1 cellular context compared by ENCODE assay signal in genomic region chr4:107719927-107720722, GRCh38.
TF ChIP-seq lines count a peak whose summit lies in the region.

TSS of gene PAPSS1 (minus strand) at chr4:107720234. CDS start at chr4:107720179, 55 bp downstream.

TF ChIP-seq in K562, 482 proteins besides CTCF, POLR2A, EP300 and RAD21 (continued from another document and continues in another):
- TF ChIP-seq ATF2 (CRISPR knock-in tag; IDR thresholded peaks at IDR 0.05): no peak
- no peak for TF ChIP-seq ZKSCAN1 (IDR thresholded peaks at IDR 0.05; ENCODE audit: low read depth, low read length)
- TF ChIP-seq AFF1 (IDR thresholded peaks at IDR 0.05; ENCODE audit: low read depth in 1 of 2, partially characterized antibody in 2 of 2): no peak
- TF ChIP-seq ZC3H8 (IDR thresholded peaks at IDR 0.05): no peak
- TF ChIP-seq NR2C2 (CRISPR knock-in tag; IDR thresholded peaks at IDR 0.05): peak; percentile 93
- peak; percentile 99 for TF ChIP-seq NR2C2 (tag; IDR thresholded peaks at IDR 0.05)
- peak; percentile 61 to 80 for TF ChIP-seq MNT (conservative IDR thresholded peaks at IDR 0.05)
- no peak for TF ChIP-seq PHF21A (IDR thresholded peaks at IDR 0.05; ENCODE audit: borderline replicate concordance, low read depth)
- 0 out of 2 replicates have a peak, but pooled peaks have one; percentile 69 for TF ChIP-seq PHB (CRISPR knock-in tag; IDR thresholded peaks at IDR 0.05)
- no peak for TF ChIP-seq FOXK2 (conservative IDR thresholded peaks at IDR 0.05 in 1 of 2, IDR thresholded peaks at IDR 0.05 in 1 of 2; ENCODE audit: low read depth in 2 of 2)
- no peak for TF ChIP-seq HDGF (IDR thresholded peaks at IDR 0.05)
- TF ChIP-seq, protein P1, sequence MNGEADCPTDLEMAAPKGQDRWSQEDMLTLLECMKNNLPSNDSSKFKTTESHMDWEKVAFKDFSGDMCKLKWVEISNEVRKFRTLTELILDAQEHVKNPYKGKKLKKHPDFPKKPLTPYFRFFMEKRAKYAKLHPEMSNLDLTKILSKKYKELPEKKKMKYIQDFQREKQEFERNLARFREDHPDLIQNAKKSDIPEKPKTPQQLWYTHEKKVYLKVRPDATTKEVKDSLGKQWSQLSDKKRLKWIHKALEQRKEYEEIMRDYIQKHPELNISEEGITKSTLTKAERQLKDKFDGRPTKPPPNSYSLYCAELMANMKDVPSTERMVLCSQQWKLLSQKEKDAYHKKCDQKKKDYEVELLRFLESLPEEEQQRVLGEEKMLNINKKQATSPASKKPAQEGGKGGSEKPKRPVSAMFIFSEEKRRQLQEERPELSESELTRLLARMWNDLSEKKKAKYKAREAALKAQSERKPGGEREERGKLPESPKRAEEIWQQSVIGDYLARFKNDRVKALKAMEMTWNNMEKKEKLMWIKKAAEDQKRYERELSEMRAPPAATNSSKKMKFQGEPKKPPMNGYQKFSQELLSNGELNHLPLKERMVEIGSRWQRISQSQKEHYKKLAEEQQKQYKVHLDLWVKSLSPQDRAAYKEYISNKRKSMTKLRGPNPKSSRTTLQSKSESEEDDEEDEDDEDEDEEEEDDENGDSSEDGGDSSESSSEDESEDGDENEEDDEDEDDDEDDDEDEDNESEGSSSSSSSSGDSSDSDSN (IDR thresholded peaks at IDR 0.05; ENCODE audit: borderline replicate concordance in 1 of 2, low read depth in 2 of 2, low read length in 2 of 2): peak in 1 of 2 experiments; percentile 63; a peak in 2 of 4 replicates
- peak; percentile 56; the same call in 1 of the 2 replicates for TF ChIP-seq RREB1 (CRISPR knock-in tag; IDR thresholded peaks at IDR 0.05)
- peak; percentile 33; the same call in 1 of the 2 replicates for TF ChIP-seq HDAC2 (IDR thresholded peaks at IDR 0.05)
- TF ChIP-seq CREB3 (tag; conservative IDR thresholded peaks at IDR 0.05; ENCODE audit: low read depth): peak; percentile 61; the same call in 1 of the 2 replicates
- no peak for TF ChIP-seq ZNF785 (CRISPR knock-in tag; IDR thresholded peaks at IDR 0.05)
- no peak for TF ChIP-seq ZNF780A (CRISPR knock-in tag; IDR thresholded peaks at IDR 0.05)
- TF ChIP-seq, protein P2, sequence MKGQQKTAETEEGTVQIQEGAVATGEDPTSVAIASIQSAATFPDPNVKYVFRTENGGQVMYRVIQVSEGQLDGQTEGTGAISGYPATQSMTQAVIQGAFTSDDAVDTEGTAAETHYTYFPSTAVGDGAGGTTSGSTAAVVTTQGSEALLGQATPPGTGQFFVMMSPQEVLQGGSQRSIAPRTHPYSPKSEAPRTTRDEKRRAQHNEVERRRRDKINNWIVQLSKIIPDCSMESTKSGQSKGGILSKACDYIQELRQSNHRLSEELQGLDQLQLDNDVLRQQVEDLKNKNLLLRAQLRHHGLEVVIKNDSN (CRISPR knock-in tag; IDR thresholded peaks at IDR 0.05): no peak; the same call in 1 of the 2 replicates
- TF ChIP-seq CBFB (CRISPR knock-in tag; IDR thresholded peaks at IDR 0.05): no peak
- no peak for TF ChIP-seq MIER1 (IDR thresholded peaks at IDR 0.05; ENCODE audit: low read depth)
- no peak for TF ChIP-seq ZNF717 (CRISPR knock-in tag; IDR thresholded peaks at IDR 0.05)
- TF ChIP-seq, protein P3, sequence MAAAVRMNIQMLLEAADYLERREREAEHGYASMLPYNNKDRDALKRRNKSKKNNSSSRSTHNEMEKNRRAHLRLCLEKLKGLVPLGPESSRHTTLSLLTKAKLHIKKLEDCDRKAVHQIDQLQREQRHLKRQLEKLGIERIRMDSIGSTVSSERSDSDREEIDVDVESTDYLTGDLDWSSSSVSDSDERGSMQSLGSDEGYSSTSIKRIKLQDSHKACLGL (CRISPR knock-in tag; IDR thresholded peaks at IDR 0.05; ENCODE audit: borderline replicate concordance, poor library complexity, severe bottlenecking): no peak
